Comparison of ENCODE assay signal across 25 cellular contexts in the genomic region with DNA sequence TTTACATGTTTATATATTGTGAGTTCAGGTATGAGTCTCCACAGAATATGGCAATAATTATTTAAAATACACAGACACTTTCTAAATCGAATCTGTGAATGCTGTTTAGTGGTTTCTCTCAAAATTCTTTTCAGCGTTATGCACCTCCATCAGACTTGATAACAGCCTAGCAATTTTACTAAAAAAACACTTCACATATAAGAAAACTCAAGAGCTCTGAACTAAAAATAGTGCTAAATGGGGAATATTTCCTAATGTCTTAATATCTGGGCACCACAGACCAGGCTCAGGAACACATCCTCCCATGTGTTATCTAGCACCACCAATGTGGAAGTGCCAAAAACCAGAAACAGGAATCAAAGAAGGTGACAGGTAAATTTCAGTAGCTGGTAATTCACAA. TPM values are rescaled to one million over a fixed set of nuclear protein-coding genes. Genes with fewer than 3 reads are reported as not detected.
DNase-seq lines count a peak whose midpoint lies in the region; ATAC-seq and TF ChIP-seq lines count a peak whose summit lies in the region.
"Had no signal": no experiment of that assay in that cellular context is flagged by ENCODE, and none has a peak within 500 bp of the region (broad histone marks: within the 10 kb centered on the region; RNA-seq: fewer than 3 reads in every experiment).

No MANE protein-coding gene starts in this region.

- H3K36me3 ChIP-seq in HCT116 (ENCODE audit: control insufficient read depth in 1 of 2, insufficient read depth in 2 of 2, low read length in 2 of 2), result no peaks in the 10 kb centered on the region
- no peaks in the 10 kb centered on the region for H3K36me3 ChIP-seq in Panc1 (ENCODE audit: control insufficient read depth, insufficient read depth, low read length)
- no peaks in the 10 kb centered on the region for H3K36me3 ChIP-seq in neural progenitor cell
- H3K36me3 ChIP-seq: adrenal gland, esophagus squamous epithelium, prostate gland, transverse colon had no signal

- H3K27ac ChIP-seq in HCT116 (ENCODE audit: low read depth, low read length), result no peak overlapping the region; the same call in 1 of the 2 replicates
- H3K27ac ChIP-seq in Panc1 (ENCODE audit: low read length), result peak overlapping the region; percentile 100
- no peak overlapping the region for H3K27ac ChIP-seq in neural progenitor cell
- H3K27ac ChIP-seq: prostate gland, transverse colon had no signal

- no peaks in the 10 kb centered on the region for H3K27me3 ChIP-seq in HCT116 (ENCODE audit: insufficient read depth, low read length)
- H3K27me3 ChIP-seq in Panc1 (ENCODE audit: control insufficient read depth, insufficient read depth, low read length), result no peaks in the 10 kb centered on the region
- no peaks in the 10 kb centered on the region for H3K27me3 ChIP-seq in neural progenitor cell
- H3K27me3 ChIP-seq: adrenal gland, esophagus squamous epithelium, transverse colon had no signal

- H3K79me2 ChIP-seq in HCT116 (ENCODE audit: insufficient read depth, low read length) (peaks cover 21% of the 10 kb centered on the region), neural progenitor cell (ENCODE audit: low read depth) (peaks cover 32% of the 10 kb centered on the region)

- RAD21 ChIA-PET in HCT116 (lab: Charles Lee; ENCODE audit: low non-redundant PET in 1 of 2, low total read pairs in 2 of 2, uncharacterized antibody in 2 of 2, unreplicated experiment in 2 of 2), result no interaction called here

- peaks cover 14% of the 10 kb centered on the region for H3K9me3 Mint-ChIP-seq in neural progenitor cell
- peaks cover 6 to 10% of the 10 kb centered on the region in 2 donors for H3K9me3 Mint-ChIP-seq in stimulated activated naive B cell treated with anti-CD40 and anti-IgM and Interleukin-4, amounts not matched to agents 10 μg/mL and 1 μg/mL and 100 μg/mL, for 72 hours
- H3K9me3 Mint-ChIP-seq: activated B cell treated with CpG ODN at 0.5 μM for 24 hours, H9 had no signal

- DNase-seq in HCT116 (ENCODE audit: low read depth, low spot score) (no peak), Panc1 (ENCODE audit: low read depth, low spot score) (no peak), choroid plexus epithelial cell (ENCODE audit: low read depth) (peak; percentile 33), neural progenitor cell (ENCODE audit: low spot score) (no peak)
- no peak for DNase-seq in stimulated activated naive B cell treated with anti-CD40 and anti-IgM and Interleukin-4, amounts not matched to agents 10 μg/mL and 1 μg/mL and 100 μg/mL, for 72 hours
- no peak for DNase-seq in effector CD8-positive, alpha-beta T cell (lab: John Stamatoyannopoulos, UW)
- DNase-seq: activated B cell treated with CpG ODN at 0.5 μM for 24 hours; activated CD8-positive, alpha-beta T cell treated with anti-CD3 and anti-CD28 coated beads for 36 hours; adrenal gland; CD8-positive, alpha-beta T cell; central memory CD4-positive, alpha-beta T cell; DND-41; esophagus squamous epithelium; H9; left cardiac atrium; NCI-H1105 treated with DMSO at 0.1 percent for 48 hours; NCI-H524 treated with DMSO at 0.1 percent for 48 hours; stimulated activated CD4-positive, alpha-beta T cell treated with anti-CD3 and anti-CD28 coated beads, Interleukin-4, amount 100 ng/mL, for 1 hour; stimulated activated naive CD8-positive, alpha-beta T cell treated with anti-CD3 and anti-CD28 coated beads, Interleukin-15, amount 100 ng/mL, for 72 hours; transverse colon had no signal

- no peak overlapping the region for H3K4me3 Mint-ChIP-seq in neural progenitor cell
- no peak overlapping the region for H3K4me3 Mint-ChIP-seq in stimulated activated naive B cell treated with anti-CD40 and anti-IgM and Interleukin-4, amounts not matched to agents 10 μg/mL and 1 μg/mL and 100 μg/mL, for 72 hours
- H3K4me3 Mint-ChIP-seq: activated B cell treated with CpG ODN at 0.5 μM for 24 hours; activated CD8-positive, alpha-beta T cell treated with anti-CD3 and anti-CD28 coated beads for 36 hours; CD8-positive, alpha-beta T cell; H9; neural crest cell; stimulated activated naive CD8-positive, alpha-beta T cell treated with anti-CD3 and anti-CD28 coated beads, Interleukin-15, amount 100 ng/mL, for 72 hours; T-helper 2 cell treated with Interferon-gamma antibody and Interleukin-4, amounts not matched to agents 5 μg/mL and 100 μg/mL, for 36 hours had no signal

- H3K9me2 ChIP-seq in HCT116 (ENCODE audit: insufficient read depth), result no peaks in the 10 kb centered on the region

- TF ChIP-seq CTCF in HCT116 (IDR thresholded peaks at IDR 0.05 in 2 of 3, conservative IDR thresholded peaks at IDR 0.05 in 1 of 3; ENCODE audit: borderline replicate concordance in 1 of 3, insufficient read depth in 1 of 3, low read depth in 2 of 3, low read length in 2 of 3) (no peak), Panc1 (IDR thresholded peaks at IDR 0.05) (no peak), choroid plexus epithelial cell (conservative IDR thresholded peaks at IDR 0.05; ENCODE audit: low read depth, low read length) (no peak), neural progenitor cell (IDR thresholded peaks at IDR 0.05) (no peak)

- H3K4me3 ChIP-seq in HCT116 (replicated peaks in 1 of 2; ENCODE audit: low read depth in 1 of 2, low read length in 2 of 2) (no peak overlapping the region), Panc1 (ENCODE audit: low read depth in 2 of 2, low read length in 2 of 2) (peak overlapping the region; percentile 6 to 27; a peak in 2 of 4 replicates), choroid plexus epithelial cell (ENCODE audit: low read depth, low read length) (no peak overlapping the region), neural progenitor cell (no peak overlapping the region)
- H3K4me3 ChIP-seq: adrenal gland, esophagus squamous epithelium, prostate gland, skin epidermis, transverse colon had no signal

- no peak for ATAC-seq in HCT116
- ATAC-seq in Panc1, result no peak
- no peak for ATAC-seq in GM18867 (IDR thresholded peaks at IDR 0.05; ENCODE audit: unreplicated experiment)
- ATAC-seq in stimulated activated naive B cell treated with anti-CD40 and anti-IgM and Interleukin-4, amounts not matched to agents 10 μg/mL and 1 μg/mL and 100 μg/mL, for 72 hours (replicated peaks), result no peak
- ATAC-seq: activated CD8-positive, alpha-beta T cell treated with anti-CD3 and anti-CD28 coated beads for 36 hours; CD8-positive, alpha-beta T cell; stimulated activated naive CD8-positive, alpha-beta T cell treated with anti-CD3 and anti-CD28 coated beads, Interleukin-15, amount 100 ng/mL, for 72 hours had no signal

- no peak overlapping the region for H2AFZ ChIP-seq in HCT116 (ENCODE audit: low read depth, low read length, poor library complexity, severe bottlenecking)
- no peak overlapping the region for H2AFZ ChIP-seq in neural progenitor cell (replicated peaks)

- BruUV-seq in HCT116 (replicated peaks; lab: Mats Ljungman, UMichigan) (no TSS peak), Panc1 (replicated peaks; lab: Mats Ljungman, UMichigan) (no TSS peak)

- peak overlapping the region; percentile 54 for H3K9ac ChIP-seq in HCT116 (ENCODE audit: low read length)
- no peak overlapping the region for H3K9ac ChIP-seq in neural progenitor cell

- CTCF ChIA-PET in HCT116 (lab: Charles Lee) (no interaction called here), Panc1 (lab: Charles Lee) (no interaction called here)

- no peak for TF ChIP-seq POLR2A in HCT116 (IDR thresholded peaks at IDR 0.05; ENCODE audit: borderline replicate concordance, extremely low read depth, insufficient read depth, insufficient read length)

- POLR2A ChIA-PET in HCT116 (lab: Charles Lee) (no interaction called here), Panc1 (lab: Charles Lee) (no interaction called here)

- H3K4me1 ChIP-seq in HCT116 (ENCODE audit: control insufficient read depth in 1 of 2, insufficient read depth in 2 of 2, low read length in 2 of 2), result peaks cover 13 to 38% of the 10 kb centered on the region in 2 experiments
- H3K4me1 ChIP-seq in Panc1 (ENCODE audit: control insufficient read depth, insufficient read depth, low read length), result peaks cover 86% of the 10 kb centered on the region
- H3K4me1 ChIP-seq in neural progenitor cell, result no peaks in the 10 kb centered on the region
- H3K4me1 ChIP-seq: prostate gland had no signal

- H3K4me2 ChIP-seq in HCT116 (ENCODE audit: low read length) (peak overlapping the region; percentile 78), neural progenitor cell (no peak overlapping the region)

- no peaks in the 10 kb centered on the region for H3F3A ChIP-seq in neural progenitor cell (ENCODE audit: low read depth)

- in situ Hi-C loops in Panc1 (cut with HindIII; ENCODE audit: low pct_unique_long_range_greater_than_20kb, low sequenced_read_pairs), result no loop called here

- H4K20me1 ChIP-seq in HCT116 (ENCODE audit: insufficient read depth), result no peaks in the 10 kb centered on the region
- no peaks in the 10 kb centered on the region for H4K20me1 ChIP-seq in neural progenitor cell (ENCODE audit: low read depth)

- H3K36me3 Mint-ChIP-seq in neural progenitor cell, result peaks cover 27% of the 10 kb centered on the region
- H3K36me3 Mint-ChIP-seq in stimulated activated naive B cell treated with anti-CD40 and anti-IgM and Interleukin-4, amounts not matched to agents 10 μg/mL and 1 μg/mL and 100 μg/mL, for 72 hours, result peaks cover 9 to 10% of the 10 kb centered on the region in 2 donors

- no peaks in the 10 kb centered on the region for H3K27me3 Mint-ChIP-seq in neural progenitor cell (ENCODE audit: insufficient read depth, low read depth)
- H3K27me3 Mint-ChIP-seq in stimulated activated naive B cell treated with anti-CD40 and anti-IgM and Interleukin-4, amounts not matched to agents 10 μg/mL and 1 μg/mL and 100 μg/mL, for 72 hours, result no peaks in the 10 kb centered on the region
- H3K27me3 Mint-ChIP-seq: activated B cell treated with CpG ODN at 0.5 μM for 24 hours; activated CD8-positive, alpha-beta T cell treated with anti-CD3 and anti-CD28 coated beads for 36 hours; stimulated activated naive CD8-positive, alpha-beta T cell treated with anti-CD3 and anti-CD28 coated beads, Interleukin-15, amount 100 ng/mL, for 72 hours had no signal

- intact Hi-C loops in HCT116 (cut with micrococcal nuclease), result no loop called here
- intact Hi-C loops in Panc1 (cut with micrococcal nuclease; ENCODE audit: unreplicated experiment), result loop anchor here (10.0 kb wide), 2 partner anchors 51 to 131 kb away; partner anchors contain the start of gene ARHGAP32

- H3K9me3 ChIP-seq in HCT116 (ENCODE audit: control insufficient read depth in 1 of 2, insufficient read depth in 1 of 2, low read depth in 1 of 2, low read length in 2 of 2), result no peaks in the 10 kb centered on the region
- no peaks in the 10 kb centered on the region; the same call in 1 of the 2 replicates for H3K9me3 ChIP-seq in Panc1 (ENCODE audit: control insufficient read depth, insufficient read depth, low read depth, low read length)
- H3K9me3 ChIP-seq in neural progenitor cell (ENCODE audit: low read depth), result no peaks in the 10 kb centered on the region
- H3K9me3 ChIP-seq: adrenal gland, esophagus squamous epithelium, prostate gland, transverse colon had no signal

- no peak for TF ChIP-seq RAD21 in HCT116 (IDR thresholded peaks at IDR 0.05; ENCODE audit: low read depth)

- peak overlapping the region; percentile 27 for H3K27ac Mint-ChIP-seq in neural progenitor cell
- no peak overlapping the region for H3K27ac Mint-ChIP-seq in stimulated activated naive B cell treated with anti-CD40 and anti-IgM and Interleukin-4, amounts not matched to agents 10 μg/mL and 1 μg/mL and 100 μg/mL, for 72 hours
- H3K27ac Mint-ChIP-seq: activated B cell treated with CpG ODN at 0.5 μM for 24 hours; activated CD8-positive, alpha-beta T cell treated with anti-CD3 and anti-CD28 coated beads for 36 hours; CD8-positive, alpha-beta T cell; stimulated activated naive CD8-positive, alpha-beta T cell treated with anti-CD3 and anti-CD28 coated beads, Interleukin-15, amount 100 ng/mL, for 72 hours; T-helper 2 cell treated with Interferon-gamma antibody and Interleukin-4, amounts not matched to agents 5 μg/mL and 100 μg/mL, for 36 hours had no signal

- H3K4me1 Mint-ChIP-seq in neural progenitor cell, result peaks cover 29% of the 10 kb centered on the region
- H3K4me1 Mint-ChIP-seq in stimulated activated naive B cell treated with anti-CD40 and anti-IgM and Interleukin-4, amounts not matched to agents 10 μg/mL and 1 μg/mL and 100 μg/mL, for 72 hours, result peaks cover 0 to 3% of the 10 kb centered on the region in 2 donors
- H3K4me1 Mint-ChIP-seq: activated B cell treated with CpG ODN at 0.5 μM for 24 hours; stimulated activated naive CD8-positive, alpha-beta T cell treated with anti-CD3 and anti-CD28 coated beads, Interleukin-15, amount 100 ng/mL, for 72 hours had no signal

RNA-seq across cellular contexts. Expression of gene ARHGAP32, which starts 47.9 kb away (rescaled TPM):
- total RNA-seq in HCT116 (2021; ENCODE audit: unreplicated experiment) (27.8 TPM), Panc1 (2021; ENCODE audit: unreplicated experiment) (44.6 TPM), neural progenitor cell (ENCODE audit: low replicate concordance) (14.7 and 21.4 TPM in 2 replicates)
- 12.8 and 13.3 TPM in 2 replicates for polyA plus RNA-seq in HCT116 (2012)
- 14.2 TPM for polyA plus RNA-seq in Panc1 (2012; ENCODE audit: insufficient read length)

Comparison
In these comparisons a context has a peak if more than half of its experiments do, and no peak if none do; other contexts are left out.
1. H3K4me3 ChIP-seq: peak in Panc1 (2 of 2); none in HCT116 (0 of 2), choroid plexus epithelial cell (single experiment) and neural progenitor cell (single experiment).